Comparison of ENCODE assay signal across 8 cellular contexts in genomic region chr9:34957492-34958410, GRCh38. TPM values are rescaled to one million over a fixed set of nuclear protein-coding genes. Genes with fewer than 3 reads are reported as not detected.
DNase-seq lines count a peak whose midpoint lies in the region; FAIRE-seq and TF ChIP-seq lines count a peak whose summit lies in the region.

PHF24 (plus strand) TSS chr9:34958285; CDS start chr9:34971299, 13,014 bp downstream.

- peak; percentile 26 for DNase-seq in activated CD4-positive, alpha-beta memory T cell treated with anti-CD3 and anti-CD28 coated beads for 36 hours
- no peak for DNase-seq in activated CD4-positive, alpha-beta memory T cell treated with anti-CD3 and anti-CD28 coated beads, Interleukin-2, amount 10 ng/mL, durations not matched to agents 7 days and 5 days
- DNase-seq in erythroblast (lab: John Stamatoyannopoulos, UW): peak; percentile 8 to 20
- DNase-seq in neural crest cell (ENCODE audit: low read depth, low spot score): no peak
- DNase-seq in HuH-7.5 (ENCODE audit: low spot score): no peak
- no peak for DNase-seq in hippocampal formation (lab: John Stamatoyannopoulos, UW)
- no peak for DNase-seq in kidney

- no peaks in the 10 kb centered on the region for H3K36me3 Mint-ChIP-seq in activated CD4-positive, alpha-beta memory T cell treated with anti-CD3 and anti-CD28 coated beads for 36 hours
- H3K36me3 Mint-ChIP-seq in activated CD4-positive, alpha-beta memory T cell treated with anti-CD3 and anti-CD28 coated beads, Interleukin-2, amount 10 ng/mL, durations not matched to agents 7 days and 5 days (ENCODE audit: low read depth): no peaks in the 10 kb centered on the region
- H3K36me3 Mint-ChIP-seq in neural crest cell (ENCODE audit: low read depth): no peaks in the 10 kb centered on the region

- POLR2A ChIA-PET in activated CD4-positive, alpha-beta memory T cell treated with anti-CD3 and anti-CD28 coated beads for 36 hours (lab: Charles Lee): no interaction called here
- POLR2A ChIA-PET in activated CD4-positive, alpha-beta memory T cell treated with anti-CD3 and anti-CD28 coated beads, Interleukin-2, amount 10 ng/mL, durations not matched to agents 7 days and 5 days (lab: Charles Lee): no interaction called here

- no peaks in the 10 kb centered on the region for H3K9me3 ChIP-seq in kidney (ENCODE audit: control insufficient read depth in 1 of 2, low read length in 2 of 2)

- H3K4me3 ChIP-seq in WI38 (ENCODE audit: low read depth, low read length): 0 out of 2 replicates have a peak within 1 kb of the TSS, but pooled peaks have one; percentile 8
- H3K4me3 ChIP-seq in kidney (ENCODE audit: low read length in 2 of 2): peak within 1 kb of the TSS in 1 of 2 donors; percentile 32

- H3K4me1 Mint-ChIP-seq in activated CD4-positive, alpha-beta memory T cell treated with anti-CD3 and anti-CD28 coated beads for 36 hours (ENCODE audit: low read depth): peaks cover 26% of the 10 kb centered on the region
- peaks cover 7% of the 10 kb centered on the region for H3K4me1 Mint-ChIP-seq in activated CD4-positive, alpha-beta memory T cell treated with anti-CD3 and anti-CD28 coated beads, Interleukin-2, amount 10 ng/mL, durations not matched to agents 7 days and 5 days
- H3K4me1 Mint-ChIP-seq in neural crest cell: peaks cover 31% of the 10 kb centered on the region

- H3K4me3 Mint-ChIP-seq in activated CD4-positive, alpha-beta memory T cell treated with anti-CD3 and anti-CD28 coated beads for 36 hours: peak within 1 kb of the TSS; percentile 27
- no peak within 1 kb of the TSS for H3K4me3 Mint-ChIP-seq in activated CD4-positive, alpha-beta memory T cell treated with anti-CD3 and anti-CD28 coated beads, Interleukin-2, amount 10 ng/mL, durations not matched to agents 7 days and 5 days
- peak within 1 kb of the TSS; percentile 77 for H3K4me3 Mint-ChIP-seq in neural crest cell

- no peaks in the 10 kb centered on the region for H3K36me3 ChIP-seq in kidney (ENCODE audit: control insufficient read depth in 1 of 2, insufficient read depth in 2 of 2, low read length in 2 of 2)

- H3K27ac Mint-ChIP-seq in activated CD4-positive, alpha-beta memory T cell treated with anti-CD3 and anti-CD28 coated beads for 36 hours: no peak within 1 kb of the TSS
- H3K27ac Mint-ChIP-seq in activated CD4-positive, alpha-beta memory T cell treated with anti-CD3 and anti-CD28 coated beads, Interleukin-2, amount 10 ng/mL, durations not matched to agents 7 days and 5 days: no peak within 1 kb of the TSS
- no peak within 1 kb of the TSS for H3K27ac Mint-ChIP-seq in neural crest cell (ENCODE audit: unreplicated experiment)

- H3K9me3 Mint-ChIP-seq in activated CD4-positive, alpha-beta memory T cell treated with anti-CD3 and anti-CD28 coated beads for 36 hours: no peaks in the 10 kb centered on the region
- H3K9me3 Mint-ChIP-seq in activated CD4-positive, alpha-beta memory T cell treated with anti-CD3 and anti-CD28 coated beads, Interleukin-2, amount 10 ng/mL, durations not matched to agents 7 days and 5 days: no peaks in the 10 kb centered on the region
- no peaks in the 10 kb centered on the region for H3K9me3 Mint-ChIP-seq in neural crest cell

- no peak for TF ChIP-seq POLR2A in erythroblast (IDR thresholded peaks at IDR 0.05; ENCODE audit: low read length)

- peaks cover 0 to 2% of the 10 kb centered on the region in 2 donors for H3K4me1 ChIP-seq in kidney (ENCODE audit: control insufficient read depth in 1 of 2, insufficient read depth in 1 of 2, low read depth in 1 of 2, low read length in 2 of 2)

- no peak within 1 kb of the TSS for H3K9ac ChIP-seq in kidney (ENCODE audit: low read length in 2 of 2)

- H3K27ac ChIP-seq in kidney (ENCODE audit: low read depth in 2 of 2, low read length in 2 of 2): no peak within 1 kb of the TSS

- TF ChIP-seq CTCF in WI38 (IDR thresholded peaks at IDR 0.05; ENCODE audit: low read depth, low read length) (no peak), neural crest cell (conservative IDR thresholded peaks at IDR 0.05) (peak; percentile 11), kidney (IDR thresholded peaks at IDR 0.05; ENCODE audit: borderline replicate concordance, extremely low read depth, insufficient read depth) (no peak)

- FAIRE-seq in kidney (lab: Jason Lieb, UNC): no peak

- peaks cover 47% of the 10 kb centered on the region for H3K27me3 Mint-ChIP-seq in activated CD4-positive, alpha-beta memory T cell treated with anti-CD3 and anti-CD28 coated beads for 36 hours
- peaks cover 78% of the 10 kb centered on the region for H3K27me3 Mint-ChIP-seq in activated CD4-positive, alpha-beta memory T cell treated with anti-CD3 and anti-CD28 coated beads, Interleukin-2, amount 10 ng/mL, durations not matched to agents 7 days and 5 days
- peaks cover 59% of the 10 kb centered on the region for H3K27me3 Mint-ChIP-seq in neural crest cell (ENCODE audit: low read depth)

- CTCF ChIA-PET in activated CD4-positive, alpha-beta memory T cell treated with anti-CD3 and anti-CD28 coated beads for 36 hours (lab: Charles Lee): interaction anchor here (3.3 kb wide), 1 partner anchor 58 kb away, joined by 12 read pairs; no protein-coding TSS in a partner anchor
- CTCF ChIA-PET in activated CD4-positive, alpha-beta memory T cell treated with anti-CD3 and anti-CD28 coated beads, Interleukin-2, amount 10 ng/mL, durations not matched to agents 7 days and 5 days (lab: Charles Lee): no interaction called here

- intact Hi-C loops in activated CD4-positive, alpha-beta memory T cell treated with anti-CD3 and anti-CD28 coated beads for 36 hours (cut with micrococcal nuclease): loop anchor here (5.0 kb wide), 1 partner anchor 60 kb away; a partner anchor contains a TSS
- intact Hi-C loops in kidney (cut with DNase I): no loop called here

RNA-seq across cellular contexts. Expression of gene PHF24, which starts in this region (rescaled TPM):
- under 1 TPM in 1 of 2 experiments, not detected in 1; 0.12 TPM for total RNA-seq in activated CD4-positive, alpha-beta memory T cell treated with anti-CD3 and anti-CD28 coated beads for 36 hours
- not detected for total RNA-seq in activated CD4-positive, alpha-beta memory T cell treated with anti-CD3 and anti-CD28 coated beads, Interleukin-2, amount 10 ng/mL, durations not matched to agents 7 days and 5 days
- total RNA-seq in neural crest cell (0.63 and 1.2 TPM in 2 replicates), kidney (0.98 TPM)
- polyA plus RNA-seq in kidney (ENCODE audit: insufficient read depth, low read depth, low replicate concordance): 0.09 TPM

Comparison
In these comparisons a context has a peak if more than half of its experiments do, and no peak if none do; other contexts are left out.
1. Peak in DNase-seq in activated CD4-positive, alpha-beta memory T cell treated with anti-CD3 and anti-CD28 coated beads for 36 hours; RNA of the gene not detected or under 1 TPM.
2. DNase-seq: peak in erythroblast (2 of 2); none in activated CD4-positive, alpha-beta memory T cell treated with anti-CD3 and anti-CD28 coated beads, Interleukin-2, amount 10 ng/mL, durations not matched to agents 7 days and 5 days (single experiment), neural crest cell (single experiment), HuH-7.5 (single experiment), hippocampal formation (0 of 2) and kidney (single experiment).